ENCODE assay signal across 14 cellular contexts in genomic region chr12:28759334-28759733, GRCh38.
DNase-seq lines count a peak whose midpoint lies in the region; ATAC-seq, FAIRE-seq and TF ChIP-seq lines count a peak whose summit lies in the region.
"Had no signal": no experiment of that assay in that cellular context is flagged by ENCODE, and none has a peak within 500 bp of the region (broad histone marks: within the 10 kb centered on the region; RNA-seq: fewer than 3 reads in every experiment).

No MANE protein-coding gene starts in this region.

- no TSS peak for BruUV-seq in HCT116 (replicated peaks; lab: Mats Ljungman, UMichigan)

- no peaks in the 10 kb centered on the region for H3K9me2 ChIP-seq in HCT116 (ENCODE audit: insufficient read depth)

- H2AFZ ChIP-seq in HCT116 (ENCODE audit: low read depth, low read length, poor library complexity, severe bottlenecking) = no peak overlapping the region

- intact Hi-C loops in HCT116 (cut with micrococcal nuclease) (no loop called here), right cardiac atrium (cut with DNase I) (no loop called here)

- H3K9ac ChIP-seq in HCT116 (ENCODE audit: low read length) (no peak overlapping the region), adipocyte (ENCODE audit: low read length) (no peak overlapping the region)

- no peaks in the 10 kb centered on the region for H4K20me1 ChIP-seq in HCT116 (ENCODE audit: insufficient read depth)

- H3K9me3 ChIP-seq in HCT116 (ENCODE audit: control insufficient read depth in 1 of 2, insufficient read depth in 1 of 2, low read depth in 1 of 2, low read length in 2 of 2) (no peaks in the 10 kb centered on the region), adipocyte (ENCODE audit: control insufficient read depth, low read length) (no peaks in the 10 kb centered on the region), right cardiac atrium (ENCODE audit: control insufficient read depth, low read length) (no peaks in the 10 kb centered on the region)
- H3K9me3 ChIP-seq: colonic mucosa had no signal

- 75% methylated on average over 1 of the region's 1 CpG for WGBS in right cardiac atrium

- CTCF ChIA-PET in HCT116 (lab: Charles Lee) = no interaction called here
- CTCF ChIA-PET in GM10248 (lab: Yijun Ruan, JAX) = no interaction called here

- no peak for TF ChIP-seq RAD21 in HCT116 (IDR thresholded peaks at IDR 0.05; ENCODE audit: low read depth)

- TF ChIP-seq POLR2A in HCT116 (IDR thresholded peaks at IDR 0.05; ENCODE audit: borderline replicate concordance, extremely low read depth, insufficient read depth, insufficient read length) = no peak

- H3K4me3 ChIP-seq in HCT116 (replicated peaks in 1 of 2; ENCODE audit: low read depth in 1 of 2, low read length in 2 of 2) (no peak overlapping the region), adipocyte (ENCODE audit: low read length) (no peak overlapping the region), right cardiac atrium (ENCODE audit: low read length) (no peak overlapping the region)
- H3K4me3 ChIP-seq: colonic mucosa, SK-N-MC, smooth muscle cell had no signal

- no peak for ATAC-seq in HCT116
- ATAC-seq in right cardiac atrium = no peak

- no peak overlapping the region for H3K27ac ChIP-seq in HCT116 (ENCODE audit: low read depth, low read length)
- no peak overlapping the region for H3K27ac ChIP-seq in right cardiac atrium (ENCODE audit: low read length)
- H3K27ac ChIP-seq: colonic mucosa, SK-N-MC had no signal

- H3K36me3 ChIP-seq in HCT116 (ENCODE audit: control insufficient read depth in 1 of 2, insufficient read depth in 2 of 2, low read length in 2 of 2) (no peaks in the 10 kb centered on the region), adipocyte (ENCODE audit: control insufficient read depth, insufficient read depth, low read length, severe bottlenecking) (no peaks in the 10 kb centered on the region)
- H3K36me3 ChIP-seq: colonic mucosa had no signal

- H3K79me2 ChIP-seq in HCT116 (ENCODE audit: insufficient read depth, low read length) = no peaks in the 10 kb centered on the region

- FAIRE-seq in D721Med (lab: Jason Lieb, UNC) = no peak

- no peak overlapping the region for H3K4me2 ChIP-seq in HCT116 (ENCODE audit: low read length)
- H3K4me2 ChIP-seq: smooth muscle cell had no signal

- POLR2A ChIA-PET in HCT116 (lab: Charles Lee) = no interaction called here
- POLR2A ChIA-PET in GM10248 (lab: Yijun Ruan, JAX) = no interaction called here

- H3K4me1 ChIP-seq in HCT116 (ENCODE audit: control insufficient read depth in 1 of 2, insufficient read depth in 2 of 2, low read length in 2 of 2) = no peaks in the 10 kb centered on the region
- no peaks in the 10 kb centered on the region for H3K4me1 ChIP-seq in adipocyte (ENCODE audit: control insufficient read depth, insufficient read depth, low read length)
- H3K4me1 ChIP-seq in right cardiac atrium (ENCODE audit: control insufficient read depth, insufficient read depth, low read length) = no peaks in the 10 kb centered on the region
- H3K4me1 ChIP-seq: colonic mucosa had no signal

- TF ChIP-seq CTCF in HCT116 (IDR thresholded peaks at IDR 0.05 in 2 of 3, conservative IDR thresholded peaks at IDR 0.05 in 1 of 3; ENCODE audit: borderline replicate concordance in 1 of 3, insufficient read depth in 1 of 3, low read depth in 2 of 3, low read length in 2 of 3) = no peak
- TF ChIP-seq CTCF in D721Med (IDR thresholded peaks at IDR 0.05; ENCODE audit: insufficient read depth, missing control alignments) = no peak
- no peak for TF ChIP-seq CTCF in GM10248 (IDR thresholded peaks at IDR 0.05; ENCODE audit: control extremely low read depth, extremely low read depth, low read depth, missing control alignments)

- DNase-seq in AG08396 (ENCODE audit: low spot score) = peak; percentile 15
- DNase-seq in HCT116 (ENCODE audit: low read depth, low spot score) = no peak
- DNase-seq in adipocyte (ENCODE audit: low read depth) = peak; percentile 7
- DNase-seq in iPS DF 19.7 (ENCODE audit: low read depth, low spot score) = peak; percentile 95
- DNase-seq in D721Med (ENCODE audit: insufficient read length, low spot score) = no peak
- DNase-seq in right cardiac atrium = no peak
- DNase-seq in GM10248 (ENCODE audit: extremely low spot score) = no peak
- DNase-seq in pons (ENCODE audit: low spot score) = no peak
- DNase-seq: activated CD4-positive, alpha-beta T cell treated with anti-CD3 and anti-CD28 coated beads, Interleukin-2, amount 10 ng/mL, durations not matched to agents 24 days and 14 days; activated naive CD4-positive, alpha-beta T cell; C1 segment of cervical spinal cord; colonic mucosa had no signal

- H3K27me3 ChIP-seq in HCT116 (ENCODE audit: insufficient read depth, low read length) = no peaks in the 10 kb centered on the region
- no peaks in the 10 kb centered on the region for H3K27me3 ChIP-seq in adipocyte (replicated peaks; ENCODE audit: control insufficient read depth, insufficient read depth, low read length)
- no peaks in the 10 kb centered on the region for H3K27me3 ChIP-seq in right cardiac atrium (ENCODE audit: control insufficient read depth, insufficient read depth)
- H3K27me3 ChIP-seq: colonic mucosa had no signal

- RAD21 ChIA-PET in HCT116 (lab: Charles Lee; ENCODE audit: low non-redundant PET in 1 of 2, low total read pairs in 2 of 2, uncharacterized antibody in 2 of 2, unreplicated experiment in 2 of 2) = no interaction called here

TF ChIP-seq in HCT116, 20 proteins besides CTCF, POLR2A, EP300 and RAD21:
- TF ChIP-seq SP1 (IDR thresholded peaks at IDR 0.05; ENCODE audit: low read depth) (0 out of 2 replicates have a peak, but pooled peaks have one; percentile 20), EGR1 (IDR thresholded peaks at IDR 0.05; ENCODE audit: low read depth) (no peak), CEBPB (IDR thresholded peaks at IDR 0.05; ENCODE audit: low read depth) (0 out of 2 replicates have a peak, but pooled peaks have one; percentile 23), SRF (IDR thresholded peaks at IDR 0.05; ENCODE audit: low read depth) (no peak), ZNF274 (IDR thresholded peaks at IDR 0.05; ENCODE audit: low read depth, low read length) (no peak), SIN3A (IDR thresholded peaks at IDR 0.05; ENCODE audit: low read depth) (no peak)

Comparison
In these comparisons a context has a peak if more than half of its experiments do, and no peak if none do; other contexts are left out.
1. DNase-seq: peak in AG08396 (single experiment), adipocyte (single experiment) and iPS DF 19.7 (single experiment); none in HCT116 (single experiment), D721Med (single experiment), right cardiac atrium (0 of 3), GM10248 (single experiment) and pons (single experiment).